18 cellular contexts compared by ENCODE assay signal in genomic region chr3:153639634-153640033, GRCh38.
A peak's percentile ranks its signal among the peaks of the same experiment; 100 is the strongest.
DNase-seq lines count a peak whose midpoint lies in the region; ATAC-seq and TF ChIP-seq lines count a peak whose summit lies in the region.
"Had no signal": no experiment of that assay in that cellular context is flagged by ENCODE, and none has a peak within 500 bp of the region (broad histone marks: within the 10 kb centered on the region; RNA-seq: fewer than 3 reads in every experiment).

No MANE protein-coding gene starts in this region.

- H3K27me3 ChIP-seq in GM23338 (ENCODE audit: insufficient read depth) (no peaks in the 10 kb centered on the region), HUES48 (ENCODE audit: control insufficient read depth, insufficient read depth, low read length) (no peaks in the 10 kb centered on the region), stomach (no peaks in the 10 kb centered on the region)

- H3K9ac ChIP-seq in HUES48 (ENCODE audit: low read depth, low read length) = no peak overlapping the region

- H3K4me3 ChIP-seq in GM23338 = no peak overlapping the region
- H3K4me3 ChIP-seq in HUES48 (ENCODE audit: low read depth, low read length) = no peak overlapping the region
- no peak overlapping the region for H3K4me3 ChIP-seq in fibroblast of pulmonary artery (replicated peaks; ENCODE audit: low read depth, low read length)
- H3K4me3 ChIP-seq in stomach = no peak overlapping the region

- TF ChIP-seq CTCF in GM23338 (conservative IDR thresholded peaks at IDR 0.05; ENCODE audit: low read depth in 2 of 2) (no peak), fibroblast of pulmonary artery (IDR thresholded peaks at IDR 0.05; ENCODE audit: low read length, missing control alignments) (no peak), nephron (IDR thresholded peaks at IDR 0.05; ENCODE audit: unreplicated experiment in 3 of 3) (no peak), stomach (IDR thresholded peaks at IDR 0.05) (no peak)

- peaks cover 2% of the 10 kb centered on the region; the same call in 1 of the 2 replicates for H3K9me2 ChIP-seq in GM23338 (ENCODE audit: insufficient read depth)

- WGBS in stomach, 5 donors = 62 to 78% (median 75%) methylated on average over 1 of the region's 1 CpG

- peak overlapping the region; percentile 19; the same call in 1 of the 2 replicates for H3K4me2 ChIP-seq in GM23338

- DNase-seq in GM23338 (ENCODE audit: low spot score) (no peak), fibroblast of pulmonary artery (ENCODE audit: low read depth) (peak; percentile 48), H4 (ENCODE audit: low spot score) (no peak), stomach (no peak)
- DNase-seq: AML-193, DMS79 treated with DMSO at 0.1 percent for 48 hours, KG1, NCI-H1417, NCI-H187, NCI-H2107, NCI-H226, NCI-H524, RPMI8226 had no signal

- H3K4me3 Mint-ChIP-seq in GM23338 = no peak overlapping the region; the same call in 2 of the 3 replicates
- peak overlapping the region in 1 of 3 experiments; percentile 11 for H3K4me3 Mint-ChIP-seq in nephron
- H3K4me3 Mint-ChIP-seq: CD14-positive monocyte had no signal

- no peak for TF ChIP-seq EP300 in stomach (IDR thresholded peaks at IDR 0.05)

- no peaks in the 10 kb centered on the region for H3K79me2 ChIP-seq in GM23338 (replicated peaks; ENCODE audit: insufficient read depth)

- no peaks in the 10 kb centered on the region for H4K20me1 ChIP-seq in GM23338 (replicated peaks; ENCODE audit: insufficient read depth)

- no peak overlapping the region for H3K27ac ChIP-seq in GM23338 (ENCODE audit: low read depth)
- peak overlapping the region; percentile 92 for H3K27ac ChIP-seq in HUES48 (ENCODE audit: low read depth, low read length)
- H3K27ac ChIP-seq in stomach = no peak overlapping the region

- TF ChIP-seq POLR2A in stomach (IDR thresholded peaks at IDR 0.05) = no peak

- intact Hi-C loops in stomach (cut with DNase I; ENCODE audit: low total_unique reads) = no loop called here

- peaks cover 41% of the 10 kb centered on the region for H3K4me1 ChIP-seq in GM23338 (ENCODE audit: insufficient read depth)
- peaks cover 41% of the 10 kb centered on the region for H3K4me1 ChIP-seq in HUES48 (ENCODE audit: control insufficient read depth, insufficient read depth, low read length)
- H3K4me1 ChIP-seq in stomach = no peaks in the 10 kb centered on the region

- H3F3A ChIP-seq in GM23338 (replicated peaks; ENCODE audit: low read depth) = no peaks in the 10 kb centered on the region

- H3K27ac Mint-ChIP-seq in GM23338 (no peak overlapping the region), nephron (peak overlapping the region in 2 of 3 experiments; percentile 62 to 79)
- H3K27ac Mint-ChIP-seq: CD14-positive monocyte had no signal

- H3K4me1 Mint-ChIP-seq in GM23338 = peaks cover 46% of the 10 kb centered on the region
- peaks cover 8% of the 10 kb centered on the region for H3K4me1 Mint-ChIP-seq in nephron
- H3K4me1 Mint-ChIP-seq: CD14-positive monocyte had no signal

- H3K36me3 Mint-ChIP-seq in GM23338 (ENCODE audit: low read depth) = peaks cover 13% of the 10 kb centered on the region; the same call in 2 of the 3 replicates
- H3K36me3 Mint-ChIP-seq in nephron (ENCODE audit: low read depth) = no peaks in the 10 kb centered on the region
- H3K36me3 Mint-ChIP-seq: CD14-positive monocyte had no signal

- H3K36me3 ChIP-seq in GM23338 (ENCODE audit: insufficient read depth) (no peaks in the 10 kb centered on the region), HUES48 (ENCODE audit: control insufficient read depth, insufficient read depth, low read length) (no peaks in the 10 kb centered on the region), stomach (no peaks in the 10 kb centered on the region)

- no peak overlapping the region for H2AFZ ChIP-seq in GM23338

- H3K9me3 ChIP-seq in HUES48 (ENCODE audit: control insufficient read depth, insufficient read depth, low read length) (no peaks in the 10 kb centered on the region), stomach (peaks cover 0 to 2% (median 0%) of the 10 kb centered on the region in 4 donors)

- H3K9me3 Mint-ChIP-seq in GM23338 = 0 out of 3 replicates have a peak, but pooled peaks cover 2% of the 10 kb centered on the region
- peaks cover 7% of the 10 kb centered on the region for H3K9me3 Mint-ChIP-seq in nephron

- ATAC-seq in GM23338 (no peak), GM19395 (IDR thresholded peaks at IDR 0.05; ENCODE audit: unreplicated experiment) (no peak)
- ATAC-seq: HCT116 had no signal

- H3K27me3 Mint-ChIP-seq in GM23338 (ENCODE audit: insufficient read depth, low read depth, poor library complexity) = peaks cover 2% of the 10 kb centered on the region
- H3K27me3 Mint-ChIP-seq in nephron (ENCODE audit: low read depth) = peaks cover 8% of the 10 kb centered on the region

TF ChIP-seq in GM23338, 12 proteins besides CTCF, POLR2A, EP300 and RAD21 (continues in another document):
- no peak for TF ChIP-seq ZNF331 (CRISPR knock-in tag; IDR thresholded peaks at IDR 0.05; ENCODE audit: low read depth)
- no peak for TF ChIP-seq ETS1 (IDR thresholded peaks at IDR 0.05)
- TF ChIP-seq CREB1 (CRISPR knock-in tag; IDR thresholded peaks at IDR 0.05; ENCODE audit: low read depth) = no peak
- no peak for TF ChIP-seq ZNF114 (CRISPR knock-in tag; IDR thresholded peaks at IDR 0.05)
- no peak for TF ChIP-seq EZH2phosphoT487 (IDR thresholded peaks at IDR 0.05; ENCODE audit: unreplicated experiment)
- TF ChIP-seq NANOG (IDR thresholded peaks at IDR 0.05; ENCODE audit: borderline replicate concordance) = no peak
- TF ChIP-seq EZH2 (IDR thresholded peaks at IDR 0.05; ENCODE audit: low read depth, unreplicated experiment) = no peak
- no peak for TF ChIP-seq ZNF462 (CRISPR knock-in tag; IDR thresholded peaks at IDR 0.05)
- TF ChIP-seq STAT1 (IDR thresholded peaks at IDR 0.05; ENCODE audit: unreplicated experiment) = no peak
- no peak for TF ChIP-seq POLR2AphosphoS5 (IDR thresholded peaks at IDR 0.05; ENCODE audit: low read depth)
